In the genomic region with DNA sequence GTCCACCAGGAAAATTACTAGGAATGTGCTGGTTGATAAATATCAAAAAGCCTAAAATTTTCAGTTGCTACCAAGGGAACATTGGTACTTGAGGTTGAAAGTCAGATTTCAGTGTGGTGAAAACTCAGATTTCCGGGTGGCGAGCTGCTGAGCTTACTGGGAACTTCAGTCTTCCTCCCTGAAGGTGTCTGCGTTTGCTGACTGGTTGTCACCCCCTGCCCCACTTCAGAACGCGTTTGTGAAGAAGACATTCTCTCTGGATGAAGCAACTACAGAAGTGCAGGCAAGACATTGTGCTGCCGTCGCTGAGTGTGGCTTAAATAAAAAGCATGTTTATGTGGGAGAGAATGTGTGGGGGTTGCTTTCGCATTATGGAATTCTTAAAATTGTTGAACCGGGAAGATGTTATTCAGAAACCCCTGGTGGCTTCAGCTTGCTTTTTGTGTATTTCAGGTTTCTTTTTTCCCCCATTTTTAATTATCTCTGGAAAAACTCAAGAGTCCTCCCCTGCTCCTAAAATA, we compare ENCODE assay signal across 17 cellular contexts. TPM values are rescaled to one million over a fixed set of nuclear protein-coding genes. Genes with fewer than 3 reads are reported as not detected.
"Had no signal": no experiment of that assay in that cellular context is flagged by ENCODE, and none has a peak within 500 bp of the region (broad histone marks: within the 10 kb centered on the region; RNA-seq: fewer than 3 reads in every experiment).

No MANE protein-coding gene starts in this region.

- H3K4me3 ChIP-seq: colonic mucosa, transverse colon had no signal

- DNase-seq: activated CD4-positive, alpha-beta T cell treated with anti-CD3 and anti-CD28 coated beads, Interleukin-2, amount 50 U/mL, for 4 hours; activated CD4-positive, CD25-positive, alpha-beta regulatory T cell treated with anti-CD3 and anti-CD28 coated beads, Interleukin-2, amount 50 U/mL, for 72 hours; activated naive CD4-positive, alpha-beta T cell treated with anti-CD3 and anti-CD28 coated beads for 36 hours; activated T-cell treated with anti-CD3 and anti-CD28 coated beads for 4 hours; caudate nucleus; colonic mucosa; glutamatergic neuron; nephron progenitor cell; SK-N-SH; stimulated activated CD4-positive, alpha-beta T cell treated with anti-CD3 and anti-CD28 coated beads, Interleukin-2, amount 100 ng/mL, for 48 hours; T-helper 1 cell; T1000; transverse colon had no signal

- H3K4me1 ChIP-seq: colonic mucosa, transverse colon had no signal

- H3K27me3 ChIP-seq: colonic mucosa, transverse colon had no signal

- H3K9me3 ChIP-seq: colonic mucosa, SK-N-SH, transverse colon had no signal

- H3K36me3 ChIP-seq: colonic mucosa, transverse colon had no signal

- H3K4me2 ChIP-seq: SK-N-SH had no signal

- H3K27ac ChIP-seq: colonic mucosa, transverse colon had no signal

- H3K9ac ChIP-seq: SK-N-SH had no signal

- ATAC-seq: activated T-helper 17 cell treated with anti-CD3 and anti-CD28 coated beads, Interleukin-2, amount 50 U/mL, for 72 hours; esophagus mucosa; stimulated activated memory B cell treated with anti-CD40 and anti-IgM and Interleukin-4, amounts not matched to agents 10 μg/mL and 1 μg/mL and 100 μg/mL, for 72 hours had no signal

- H3K9me2 ChIP-seq: SK-N-SH had no signal

RNA-seq across cellular contexts. Expression of a gene that starts 7.1 kb away (rescaled TPM):
- total RNA-seq: activated T-helper 17 cell treated with anti-CD3 and anti-CD28 coated beads, Interleukin-2, amount 50 U/mL, for 72 hours; osteocyte had no signal
